ENCODE assay signal across 32 cellular contexts in genomic region chr4:152150214-152150613, GRCh38.
"Had no signal": no experiment of that assay in that cellular context is flagged by ENCODE, and none has a peak within 500 bp of the region (broad histone marks: within the 10 kb centered on the region; RNA-seq: fewer than 3 reads in every experiment).

No MANE protein-coding gene starts in this region.

- H3K79me2 ChIP-seq: parathyroid adenoma had no signal

- H3K4me2 ChIP-seq: neural progenitor cell, smooth muscle cell had no signal

- H3K36me3 Mint-ChIP-seq: neural progenitor cell; stimulated activated memory B cell treated with anti-CD40 and anti-IgM and Interleukin-4, amounts not matched to agents 10 μg/mL and 1 μg/mL and 100 μg/mL, for 72 hours had no signal

- ATAC-seq: natural killer cell; psoas muscle; right cardiac atrium; sciatic nerve; stimulated activated memory B cell treated with anti-CD40 and anti-IgM and Interleukin-4, amounts not matched to agents 10 μg/mL and 1 μg/mL and 100 μg/mL, for 72 hours; stimulated activated naive CD8-positive, alpha-beta T cell treated with anti-CD3 and anti-CD28 coated beads, Interleukin-15, amount 100 ng/mL, for 72 hours; stimulated activated naive CD8-positive, alpha-beta T cell treated with anti-CD3 and anti-CD28 coated beads, Interleukin-15, Interleukin-2, amounts not matched to agents 100 U/mL and 50 U/mL, for 24 hours had no signal

- DNase-seq: natural killer cell; occipital lobe; ovary; posterior cingulate gyrus; psoas muscle; right cardiac atrium; spleen; stimulated activated CD4-positive, alpha-beta T cell treated with anti-CD3 and anti-CD28 coated beads, Interleukin-12 subunit alpha, Interleukin-12 subunit beta, amount 100 ng/mL, for 4 hours; stimulated activated CD4-positive, alpha-beta T cell treated with anti-CD3 and anti-CD28 coated beads, Interleukin-1b, Interleukin-23, amount 100 ng/mL, for 48 hours; stimulated activated CD4-positive, alpha-beta T cell treated with anti-CD3 and anti-CD28 coated beads, Interleukin-4, amount 100 ng/mL, for 1 hour; stimulated activated CD4-positive, alpha-beta T cell treated with anti-CD3 and anti-CD28 coated beads, Interleukin-4, amount 100 ng/mL, for 4 hours; stimulated activated CD8-positive, alpha-beta memory T cell treated with anti-CD3 and anti-CD28 coated beads, Interleukin-4, amount 100 ng/mL, for 48 hours; stimulated activated naive CD4-positive, alpha-beta T cell; stimulated activated naive CD8-positive, alpha-beta T cell treated with anti-CD3 and anti-CD28 coated beads, Interleukin-15, amount 100 ng/mL, for 72 hours; stimulated activated naive CD8-positive, alpha-beta T cell treated with anti-CD3 and anti-CD28 coated beads, Interleukin-15, Interleukin-2, amounts not matched to agents 100 U/mL and 50 U/mL, for 24 hours; substantia nigra; testis; thyroid gland; trophoblast cell; upper lobe of left lung had no signal

- H3K27ac ChIP-seq: neural progenitor cell, ovary, parathyroid adenoma, psoas muscle, skin epidermis, spleen, suprapubic skin, testis, thyroid gland, tibial nerve, upper lobe of left lung, vagina had no signal

- H3K27me3 ChIP-seq: neural progenitor cell, ovary, suprapubic skin, testis, thyroid gland, tibial nerve, upper lobe of left lung, vagina had no signal

- H3K36me3 ChIP-seq: neural progenitor cell, ovary, spleen, suprapubic skin, thyroid gland, tibial nerve, upper lobe of left lung, vagina had no signal

- H3K9me3 ChIP-seq: testis, thyroid gland, vagina had no signal

- H3K4me1 ChIP-seq: neural progenitor cell, parathyroid adenoma, psoas muscle, spleen, suprapubic skin, testis, thyroid gland, tibial nerve, upper lobe of left lung, vagina had no signal

- H2AFZ ChIP-seq: neural progenitor cell, parathyroid adenoma had no signal

- H3K27ac Mint-ChIP-seq: natural killer cell; nephron; neural progenitor cell; progenitor cell of endocrine pancreas; stimulated activated memory B cell treated with anti-CD40 and anti-IgM and Interleukin-4, amounts not matched to agents 10 μg/mL and 1 μg/mL and 100 μg/mL, for 72 hours had no signal

- H3K4me3 ChIP-seq: neural progenitor cell, ovary, psoas muscle, skin epidermis, smooth muscle cell, spleen, suprapubic skin, testis, thyroid gland, tibial nerve, upper lobe of left lung, vagina had no signal

- H3K4me1 Mint-ChIP-seq: natural killer cell; nephron; neural progenitor cell; stimulated activated memory B cell treated with anti-CD40 and anti-IgM and Interleukin-4, amounts not matched to agents 10 μg/mL and 1 μg/mL and 100 μg/mL, for 72 hours had no signal

- H3K4me3 Mint-ChIP-seq: natural killer cell; nephron; neural progenitor cell; stimulated activated memory B cell treated with anti-CD40 and anti-IgM and Interleukin-4, amounts not matched to agents 10 μg/mL and 1 μg/mL and 100 μg/mL, for 72 hours; stimulated activated naive CD8-positive, alpha-beta T cell treated with anti-CD3 and anti-CD28 coated beads, Interleukin-15, amount 100 ng/mL, for 72 hours had no signal

- H3K27me3 Mint-ChIP-seq: stimulated activated naive CD8-positive, alpha-beta T cell treated with anti-CD3 and anti-CD28 coated beads, Interleukin-15, amount 100 ng/mL, for 72 hours had no signal

- FAIRE-seq: urothelium cell line had no signal

- H3K9ac ChIP-seq: neural progenitor cell, parathyroid adenoma had no signal
